ENCODE assay signal across 30 cellular contexts in genomic region chr14:61372379-61372778, GRCh38. TPM values are rescaled to one million over a fixed set of nuclear protein-coding genes. Genes with fewer than 3 reads are reported as not detected.
DNase-seq lines count a peak whose midpoint lies in the region; ATAC-seq and TF ChIP-seq lines count a peak whose summit lies in the region.
"Had no signal": no experiment of that assay in that cellular context is flagged by ENCODE, and none has a peak within 500 bp of the region (broad histone marks: within the 10 kb centered on the region; RNA-seq: fewer than 3 reads in every experiment).

No MANE protein-coding gene starts in this region.

- no peak overlapping the region for H3K4me3 Mint-ChIP-seq in activated T-cell treated with anti-CD3 and anti-CD28 coated beads, Interleukin-2, amount 50 U/mL, for 4 hours
- peak overlapping the region; percentile 11 for H3K4me3 Mint-ChIP-seq in activated naive CD8-positive, alpha-beta T cell
- peak overlapping the region; percentile 63 for H3K4me3 Mint-ChIP-seq in natural killer cell
- H3K4me3 Mint-ChIP-seq in mesothelial cell of epicardium, result no peak overlapping the region
- H3K4me3 Mint-ChIP-seq: B cell, brain had no signal

- peaks cover 31% of the 10 kb centered on the region for H3K36me3 Mint-ChIP-seq in activated T-cell treated with anti-CD3 and anti-CD28 coated beads, Interleukin-2, amount 50 U/mL, for 4 hours (ENCODE audit: insufficient read depth)
- peaks cover 38% of the 10 kb centered on the region for H3K36me3 Mint-ChIP-seq in activated naive CD8-positive, alpha-beta T cell
- H3K36me3 Mint-ChIP-seq in natural killer cell (peaks cover 18% of the 10 kb centered on the region), mesothelial cell of epicardium (peaks cover 28% of the 10 kb centered on the region)
- H3K36me3 Mint-ChIP-seq: brain had no signal

- no peaks in the 10 kb centered on the region for H3K79me1 ChIP-seq in mesendoderm (ENCODE audit: low read length)

- no peak overlapping the region for H3K23ac ChIP-seq in mesendoderm (ENCODE audit: low read length)

- H3K9me3 Mint-ChIP-seq in activated T-cell treated with anti-CD3 and anti-CD28 coated beads, Interleukin-2, amount 50 U/mL, for 4 hours, result peaks cover 8% of the 10 kb centered on the region
- H3K9me3 Mint-ChIP-seq in activated naive CD8-positive, alpha-beta T cell (ENCODE audit: low read depth), result peaks cover 13% of the 10 kb centered on the region
- peaks cover 2 to 7% of the 10 kb centered on the region in 2 donors for H3K9me3 Mint-ChIP-seq in natural killer cell
- peaks cover 43% of the 10 kb centered on the region for H3K9me3 Mint-ChIP-seq in mesothelial cell of epicardium

- H3K56ac ChIP-seq in mesendoderm (ENCODE audit: low read length), result no peak overlapping the region

- no peak overlapping the region for H2AK5ac ChIP-seq in mesendoderm (ENCODE audit: low read length)

- no peak overlapping the region for H4K5ac ChIP-seq in mesendoderm (ENCODE audit: low read length)

- no peak overlapping the region for H3K4me3 ChIP-seq in mesendoderm (ENCODE audit: low read length)
- H3K4me3 ChIP-seq: dorsolateral prefrontal cortex, heart left ventricle, K562, right lobe of liver, SJSA1, spleen, tibial artery had no signal

- H3K4ac ChIP-seq in mesendoderm (ENCODE audit: low read depth, low read length), result no peak overlapping the region

- H3K4me2 ChIP-seq in mesendoderm (ENCODE audit: low read length), result no peak overlapping the region

- no peaks in the 10 kb centered on the region for H3K79me2 ChIP-seq in mesendoderm (ENCODE audit: control insufficient read depth, insufficient read depth, low read length)

- no peak overlapping the region for H3K9ac ChIP-seq in mesendoderm (ENCODE audit: low read length)

- H3K27me3 Mint-ChIP-seq in activated T-cell treated with anti-CD3 and anti-CD28 coated beads, Interleukin-2, amount 50 U/mL, for 4 hours (ENCODE audit: low read depth), result no peaks in the 10 kb centered on the region
- H3K27me3 Mint-ChIP-seq in activated naive CD8-positive, alpha-beta T cell, result no peaks in the 10 kb centered on the region
- no peaks in the 10 kb centered on the region for H3K27me3 Mint-ChIP-seq in natural killer cell (ENCODE audit: low read depth in 2 of 2)
- no peaks in the 10 kb centered on the region for H3K27me3 Mint-ChIP-seq in mesothelial cell of epicardium (ENCODE audit: low read depth)
- H3K27me3 Mint-ChIP-seq: B cell, brain, progenitor cell of endocrine pancreas had no signal

- H3K4me1 Mint-ChIP-seq in activated T-cell treated with anti-CD3 and anti-CD28 coated beads, Interleukin-2, amount 50 U/mL, for 4 hours (ENCODE audit: low read depth), result peaks cover 73% of the 10 kb centered on the region
- peaks cover 82% of the 10 kb centered on the region for H3K4me1 Mint-ChIP-seq in activated naive CD8-positive, alpha-beta T cell (ENCODE audit: low read depth)
- H3K4me1 Mint-ChIP-seq in natural killer cell (peaks cover 27 to 48% of the 10 kb centered on the region in 2 donors), mesothelial cell of epicardium (peaks cover 16% of the 10 kb centered on the region)
- H3K4me1 Mint-ChIP-seq: B cell had no signal

- H2BK120ac ChIP-seq in mesendoderm (ENCODE audit: low read depth, low read length), result no peak overlapping the region

- H3K18ac ChIP-seq in mesendoderm (ENCODE audit: low read length), result no peak overlapping the region

- peak overlapping the region; percentile 84 for H3K27ac Mint-ChIP-seq in activated naive CD8-positive, alpha-beta T cell
- no peak overlapping the region for H3K27ac Mint-ChIP-seq in natural killer cell
- H3K27ac Mint-ChIP-seq in mesothelial cell of epicardium, result no peak overlapping the region
- H3K27ac Mint-ChIP-seq: B cell, brain, progenitor cell of endocrine pancreas had no signal

- DNase-seq in activated T-cell treated with anti-CD3 and anti-CD28 coated beads, Interleukin-2, amount 50 U/mL, for 4 hours, result no peak
- DNase-seq in activated T-cell treated with anti-CD3 and anti-CD28 coated beads for 4 hours (no peak), natural killer cell (no peak), mesendoderm (no peak), mesothelial cell of epicardium (ENCODE audit: low spot score in 2 of 2, unreplicated experiment in 2 of 2) (no peak)
- DNase-seq: ACHN; amniotic stem cell; DMS153; dorsolateral prefrontal cortex; foreskin melanocyte; heart left ventricle; kidney; left ventricle myocardium superior; NCI-H1105; NCI-H2029; NCI-H524 treated with DMSO at 0.1 percent for 48 hours; OCI-M1; right lobe of liver; spleen; stimulated activated CD4-positive, alpha-beta T cell treated with anti-CD3 and anti-CD28 coated beads, Interleukin-2, amount 100 ng/mL, for 24 hours; stimulated activated CD8-positive, alpha-beta memory T cell treated with anti-CD3 and anti-CD28 coated beads, Interleukin-4, amount 100 ng/mL, for 48 hours; tibial artery had no signal

- TF ChIP-seq CTCF in natural killer cell (IDR thresholded peaks at IDR 0.05) (no peak), mesothelial cell of epicardium (IDR thresholded peaks at IDR 0.05; ENCODE audit: unreplicated experiment) (no peak)

- intact Hi-C loops in natural killer cell (cut with micrococcal nuclease), result no loop called here

- no peaks in the 10 kb centered on the region for H3K36me3 ChIP-seq in mesendoderm (ENCODE audit: control insufficient read depth, insufficient read depth, low read length)
- H3K36me3 ChIP-seq: right lobe of liver, SJSA1 had no signal

- peak; percentile 67 for ATAC-seq in activated T-cell treated with anti-CD3 and anti-CD28 coated beads, Interleukin-2, amount 50 U/mL, for 4 hours
- peak; percentile 11 for ATAC-seq in GM19351 (IDR thresholded peaks at IDR 0.05; ENCODE audit: unreplicated experiment)
- no peak for ATAC-seq in natural killer cell
- ATAC-seq: heart left ventricle, K562, left ventricle myocardium superior, right lobe of liver had no signal

- no CpG with 5 or more reads among the region's 2 CpGs for WGBS in mesendoderm (ENCODE audit: extremely low coverage, insufficient coverage, low lambda C conversion rate)

- no peaks in the 10 kb centered on the region for H3K27me3 ChIP-seq in mesendoderm (ENCODE audit: insufficient read depth, low read length, poor library complexity)
- H3K27me3 ChIP-seq: dorsolateral prefrontal cortex, heart left ventricle, right lobe of liver, SJSA1, spleen, tibial artery had no signal

- no peak overlapping the region for H3K27ac ChIP-seq in mesendoderm (ENCODE audit: low read depth, low read length)
- H3K27ac ChIP-seq: dorsolateral prefrontal cortex, heart left ventricle, right lobe of liver, RWPE1, SJSA1, tibial artery had no signal

- H2BK5ac ChIP-seq in mesendoderm (ENCODE audit: low read length), result no peak overlapping the region

- H3K4me1 ChIP-seq in mesendoderm (ENCODE audit: control insufficient read depth, low read depth, low read length), result peaks cover 2% of the 10 kb centered on the region
- H3K4me1 ChIP-seq: right lobe of liver, SJSA1, tibial artery had no signal

- H2BK15ac ChIP-seq in mesendoderm (replicated peaks; ENCODE audit: low read depth), result no peak overlapping the region

- no peak overlapping the region for H4K8ac ChIP-seq in mesendoderm (ENCODE audit: low read depth, low read length)

RNA-seq across cellular contexts. Expression of gene PRKCH, which starts 51.0 kb away (rescaled TPM):
- total RNA-seq in activated T-cell treated with anti-CD3 and anti-CD28 coated beads, Interleukin-2, amount 50 U/mL, for 4 hours, result 100 to 1,000 TPM; 109 to 141 (median 134) TPM
- 100 to 1,000 TPM; 610 to 756 (median 618) TPM for total RNA-seq in natural killer cell
- 9.3 TPM for polyA plus RNA-seq in mesendoderm (2013, experiment 1 of 2)
- polyA plus RNA-seq in mesendoderm (2013, experiment 2 of 2), result 7.0 TPM
- 8.4 to 9.2 TPM (median 9.0 TPM) in 3 replicates for total RNA-seq in mesothelial cell of epicardium

Comparison
In these comparisons a context has a peak if more than half of its experiments do, and no peak if none do; other contexts are left out.
1. ATAC-seq: peak in activated T-cell treated with anti-CD3 and anti-CD28 coated beads, Interleukin-2, amount 50 U/mL, for 4 hours (2 of 2) and GM19351 (single experiment); none in natural killer cell (0 of 3).
2. H3K4me3 Mint-ChIP-seq: peak in activated naive CD8-positive, alpha-beta T cell (single experiment) and natural killer cell (single experiment); none in activated T-cell treated with anti-CD3 and anti-CD28 coated beads, Interleukin-2, amount 50 U/mL, for 4 hours (single experiment) and mesothelial cell of epicardium (single experiment).
3. RNA of gene PRKCH, which starts 51.0 kb away (total RNA-seq): 610 to 756 TPM in natural killer cell and 109 to 141 TPM in activated T-cell treated with anti-CD3 and anti-CD28 coated beads, Interleukin-2, amount 50 U/mL, for 4 hours; 8.4 to 9.2 TPM in mesothelial cell of epicardium; every median in the first group is over 10 times any median in the second.